In genomic region chr5:126115230-126115629, GRCh38 we compare ENCODE assay signal across 32 cellular contexts.
"Had no signal": no experiment of that assay in that cellular context is flagged by ENCODE, and none has a peak within 500 bp of the region (broad histone marks: within the 10 kb centered on the region; RNA-seq: fewer than 3 reads in every experiment).

No MANE protein-coding gene starts in this region.

- H3K4me3 Mint-ChIP-seq: activated B cell treated with CpG ODN at 0.5 μM for 24 hours; activated CD8-positive, alpha-beta T cell treated with anti-CD3 and anti-CD28 coated beads for 36 hours; activated naive CD4-positive, alpha-beta T cell treated with anti-CD3 and anti-CD28 coated beads for 36 hours; activated naive CD4-positive, alpha-beta T cell treated with anti-CD3 and anti-CD28 coated beads, Interleukin-2, amount 50 U/mL, for 24 hours; activated naive CD8-positive, alpha-beta T cell treated with anti-CD3 and anti-CD28 coated beads for 36 hours; activated naive CD8-positive, alpha-beta T cell treated with anti-CD3 and anti-CD28 coated beads, Interleukin-2, amount 50 U/mL, for 24 hours; activated T-cell treated with anti-CD3 and anti-CD28 coated beads, Interleukin-2, amount 50 U/mL, for 4 hours; activated T-helper 17 cell treated with anti-CD3 and anti-CD28 coated beads, Interleukin-2, amount 50 U/mL, for 72 hours; brain; T-helper 2 cell treated with Interferon-gamma antibody and Interleukin-4, amounts not matched to agents 5 μg/mL and 100 μg/mL, for 36 hours had no signal

- H3K4me1 Mint-ChIP-seq: activated B cell treated with CpG ODN at 0.5 μM for 24 hours; activated naive CD4-positive, alpha-beta T cell treated with anti-CD3 and anti-CD28 coated beads, Interleukin-2, amount 50 U/mL, for 24 hours; activated naive CD8-positive, alpha-beta T cell treated with anti-CD3 and anti-CD28 coated beads for 36 hours; activated naive CD8-positive, alpha-beta T cell treated with anti-CD3 and anti-CD28 coated beads, Interleukin-2, amount 50 U/mL, for 24 hours; activated T-helper 17 cell treated with anti-CD3 and anti-CD28 coated beads, Interleukin-2, amount 50 U/mL, for 72 hours had no signal

- H3K9me3 ChIP-seq: ascending aorta, colonic mucosa, gastrocnemius medialis had no signal

- H3K27me3 ChIP-seq: ascending aorta, breast epithelium, cardiac muscle cell, colonic mucosa, foreskin keratinocyte, gastrocnemius medialis, heart right ventricle, hepatocyte had no signal

- H3K4me2 ChIP-seq: hepatocyte had no signal

- H3K36me3 Mint-ChIP-seq: activated naive CD4-positive, alpha-beta T cell treated with anti-CD3 and anti-CD28 coated beads, Interleukin-2, amount 50 U/mL, for 24 hours; activated naive CD8-positive, alpha-beta T cell treated with anti-CD3 and anti-CD28 coated beads for 36 hours; brain had no signal

- ATAC-seq: activated CD4-positive, CD25-positive, alpha-beta regulatory T cell treated with anti-CD3 and anti-CD28 coated beads, Interleukin-2, amount 50 U/mL, for 24 hours; activated CD8-positive, alpha-beta T cell treated with anti-CD3 and anti-CD28 coated beads for 36 hours; activated naive CD8-positive, alpha-beta T cell treated with anti-CD3 and anti-CD28 coated beads, Interleukin-2, amount 50 U/mL, for 24 hours; activated T-cell treated with anti-CD3 and anti-CD28 coated beads, Interleukin-2, amount 50 U/mL, for 4 hours; activated T-helper 17 cell treated with anti-CD3 and anti-CD28 coated beads, Interleukin-2, amount 50 U/mL, for 72 hours; esophagus mucosa; foreskin keratinocyte; gastrocnemius medialis; heart right ventricle had no signal

- H3K9me3 Mint-ChIP-seq: activated naive CD4-positive, alpha-beta T cell treated with anti-CD3 and anti-CD28 coated beads, Interleukin-2, amount 50 U/mL, for 24 hours had no signal

- H3K4me3 ChIP-seq: ascending aorta, breast epithelium, cardiac muscle cell, colonic mucosa, gastrocnemius medialis, heart right ventricle, hepatocyte had no signal

- H3K27ac ChIP-seq: ascending aorta, breast epithelium, cardiac muscle cell, colonic mucosa, foreskin keratinocyte, gastrocnemius medialis, heart right ventricle, hepatocyte, WERI-Rb-1 had no signal

- H2AFZ ChIP-seq: hepatocyte had no signal

- H3K36me3 ChIP-seq: ascending aorta, breast epithelium, cardiac muscle cell, colonic mucosa, gastrocnemius medialis, heart right ventricle, WERI-Rb-1 had no signal

- H3K79me2 ChIP-seq: hepatocyte had no signal

- H3K27ac Mint-ChIP-seq: activated B cell treated with CpG ODN at 0.5 μM for 24 hours; activated CD8-positive, alpha-beta T cell treated with anti-CD3 and anti-CD28 coated beads for 36 hours; activated naive CD4-positive, alpha-beta T cell treated with anti-CD3 and anti-CD28 coated beads for 36 hours; activated naive CD4-positive, alpha-beta T cell treated with anti-CD3 and anti-CD28 coated beads, Interleukin-2, amount 50 U/mL, for 24 hours; activated naive CD8-positive, alpha-beta T cell treated with anti-CD3 and anti-CD28 coated beads for 36 hours; activated naive CD8-positive, alpha-beta T cell treated with anti-CD3 and anti-CD28 coated beads, Interleukin-2, amount 50 U/mL, for 24 hours; activated T-helper 17 cell treated with anti-CD3 and anti-CD28 coated beads, Interleukin-2, amount 50 U/mL, for 72 hours; brain; T-helper 2 cell treated with Interferon-gamma antibody and Interleukin-4, amounts not matched to agents 5 μg/mL and 100 μg/mL, for 36 hours had no signal

- H3K27me3 Mint-ChIP-seq: activated CD8-positive, alpha-beta T cell treated with anti-CD3 and anti-CD28 coated beads for 36 hours; activated naive CD4-positive, alpha-beta T cell treated with anti-CD3 and anti-CD28 coated beads, Interleukin-2, amount 50 U/mL, for 24 hours; activated naive CD8-positive, alpha-beta T cell treated with anti-CD3 and anti-CD28 coated beads for 36 hours; activated naive CD8-positive, alpha-beta T cell treated with anti-CD3 and anti-CD28 coated beads, Interleukin-2, amount 50 U/mL, for 24 hours; activated T-helper 17 cell treated with anti-CD3 and anti-CD28 coated beads, Interleukin-2, amount 50 U/mL, for 72 hours had no signal

- DNase-seq: activated B cell treated with CpG ODN at 0.5 μM for 24 hours; activated CD4-positive, alpha-beta T cell treated with anti-CD3 and anti-CD28 coated beads for 48 hours; activated CD4-positive, alpha-beta T cell treated with anti-CD3 and anti-CD28 coated beads, Interleukin-2, amount 50 U/mL, for 1 hour; activated CD4-positive, alpha-beta T cell treated with anti-CD3 and anti-CD28 coated beads, Interleukin-2, amount 50 U/mL, for 48 hours; activated CD8-positive, alpha-beta memory T cell treated with anti-CD3 and anti-CD28 coated beads for 24 hours; activated CD8-positive, alpha-beta T cell treated with anti-CD3 and anti-CD28 coated beads for 36 hours; activated effector memory CD4-positive, alpha-beta T cell treated with Interleukin-2 at 50 U/mL for 16 hours; activated gamma-delta T cell treated with Interleukin-2 at 50 U/mL for 16 hours; activated naive CD4-positive, alpha-beta T cell treated with anti-CD3 and anti-CD28 coated beads for 36 hours; activated naive CD8-positive, alpha-beta T cell treated with anti-CD3 and anti-CD28 coated beads for 36 hours; activated naive CD8-positive, alpha-beta T cell treated with anti-CD3 and anti-CD28 coated beads, Interleukin-2, amount 50 U/mL, for 24 hours; activated T-cell treated with anti-CD3 and anti-CD28 coated beads, Interleukin-2, amount 50 U/mL, for 4 hours; central memory CD4-positive, alpha-beta T cell; cerebellar nuclear complex; colonic mucosa; effector CD8-positive, alpha-beta T cell; foreskin keratinocyte; gastrocnemius medialis; glutamatergic neuron; heart right ventricle; T1000; WERI-Rb-1 had no signal

- H3K4me1 ChIP-seq: ascending aorta, breast epithelium, colonic mucosa, foreskin keratinocyte, gastrocnemius medialis, heart right ventricle had no signal
